1 cellular context compared by ENCODE assay signal in the genomic region with DNA sequence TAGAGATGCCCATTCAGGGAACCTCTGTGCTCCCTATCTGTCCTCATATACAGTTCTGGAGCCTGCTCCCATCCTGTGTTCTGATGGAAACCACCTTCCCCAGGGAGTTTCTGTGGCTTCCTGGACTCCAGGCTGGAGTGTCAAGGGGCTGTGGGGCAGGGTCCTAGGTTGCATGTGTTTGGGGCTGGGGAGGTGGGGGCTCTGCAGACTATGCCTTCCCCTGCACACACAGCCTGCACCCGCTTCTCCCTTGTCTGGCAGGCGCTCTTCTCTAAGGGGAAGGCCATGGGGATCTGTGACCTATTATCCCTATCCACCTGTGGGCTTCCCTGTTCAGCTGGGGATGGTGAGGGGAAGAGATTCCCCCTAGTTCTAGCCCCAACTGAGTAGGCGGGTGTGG.
TF ChIP-seq lines count a peak whose summit lies in the region.

No MANE protein-coding gene starts in this region.

TF ChIP-seq in IMR-90, 13 proteins besides CTCF, POLR2A, EP300 and RAD21 (continued from another document):
- TF ChIP-seq MAFK (IDR thresholded peaks at IDR 0.05; ENCODE audit: low read depth, low read length): no peak
- TF ChIP-seq RCOR1 (IDR thresholded peaks at IDR 0.05; ENCODE audit: insufficient replicate concordance, low read length): no peak
- TF ChIP-seq BHLHE40 (IDR thresholded peaks at IDR 0.05; ENCODE audit: low read depth, low read length): no peak
- TF ChIP-seq, protein P1, sequence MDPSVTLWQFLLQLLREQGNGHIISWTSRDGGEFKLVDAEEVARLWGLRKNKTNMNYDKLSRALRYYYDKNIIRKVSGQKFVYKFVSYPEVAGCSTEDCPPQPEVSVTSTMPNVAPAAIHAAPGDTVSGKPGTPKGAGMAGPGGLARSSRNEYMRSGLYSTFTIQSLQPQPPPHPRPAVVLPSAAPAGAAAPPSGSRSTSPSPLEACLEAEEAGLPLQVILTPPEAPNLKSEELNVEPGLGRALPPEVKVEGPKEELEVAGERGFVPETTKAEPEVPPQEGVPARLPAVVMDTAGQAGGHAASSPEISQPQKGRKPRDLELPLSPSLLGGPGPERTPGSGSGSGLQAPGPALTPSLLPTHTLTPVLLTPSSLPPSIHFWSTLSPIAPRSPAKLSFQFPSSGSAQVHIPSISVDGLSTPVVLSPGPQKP (IDR thresholded peaks at IDR 0.05; ENCODE audit: borderline replicate concordance, low read depth, low read length): no peak
- no peak for TF ChIP-seq NFE2L2 (IDR thresholded peaks at IDR 0.05; ENCODE audit: low read depth, low read length)
- no peak for TF ChIP-seq MXI1 (IDR thresholded peaks at IDR 0.05; ENCODE audit: borderline replicate concordance, low read depth, low read length)
- no peak for TF ChIP-seq RFX5 (IDR thresholded peaks at IDR 0.05; ENCODE audit: low read depth, low read length)
- no peak for TF ChIP-seq CHD1 (IDR thresholded peaks at IDR 0.05; ENCODE audit: low read depth, low read length)
- TF ChIP-seq CEBPB (IDR thresholded peaks at IDR 0.05; ENCODE audit: low read depth, low read length): no peak
